In the genomic region with DNA sequence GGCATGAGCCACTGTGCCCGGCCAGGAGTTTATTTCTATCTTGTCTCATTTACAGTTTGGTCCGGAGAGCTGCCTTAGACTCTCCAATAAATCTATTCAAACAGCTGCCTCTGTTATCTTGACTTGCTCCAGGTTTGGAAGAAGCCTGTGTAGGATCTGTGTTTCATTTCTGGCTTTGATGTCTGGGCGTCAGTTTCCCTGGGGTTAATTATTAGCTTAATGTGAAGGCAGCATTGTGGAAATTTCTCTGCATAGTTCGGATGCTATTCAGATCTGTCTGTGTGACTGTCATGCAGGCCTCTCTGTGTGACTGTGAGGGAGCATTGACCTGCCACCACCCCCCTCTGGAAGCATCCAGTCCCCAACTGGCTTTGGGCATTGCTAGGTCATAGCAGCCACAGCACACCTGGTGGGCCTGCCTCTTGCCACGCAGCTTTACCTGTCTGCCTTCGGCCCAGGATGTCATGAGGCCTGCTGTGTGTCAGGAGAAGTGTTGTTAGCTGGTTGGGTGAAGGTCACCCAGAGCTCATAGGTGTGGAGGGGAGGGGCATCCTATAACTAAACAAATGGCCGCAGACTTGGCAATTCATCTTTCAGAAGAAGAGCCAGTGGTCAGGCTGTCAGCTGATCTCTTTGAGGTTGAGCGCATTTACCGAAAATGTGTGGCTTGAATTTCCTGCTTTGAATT, we compare ENCODE assay signal across 1 cellular context.
TF ChIP-seq lines count a peak whose summit lies in the region.

No MANE protein-coding gene starts in this region.

TF ChIP-seq in HepG2, 621 proteins besides CTCF, POLR2A, EP300 and RAD21 (continued from another document and continues in another):
- TF ChIP-seq, protein P1, sequence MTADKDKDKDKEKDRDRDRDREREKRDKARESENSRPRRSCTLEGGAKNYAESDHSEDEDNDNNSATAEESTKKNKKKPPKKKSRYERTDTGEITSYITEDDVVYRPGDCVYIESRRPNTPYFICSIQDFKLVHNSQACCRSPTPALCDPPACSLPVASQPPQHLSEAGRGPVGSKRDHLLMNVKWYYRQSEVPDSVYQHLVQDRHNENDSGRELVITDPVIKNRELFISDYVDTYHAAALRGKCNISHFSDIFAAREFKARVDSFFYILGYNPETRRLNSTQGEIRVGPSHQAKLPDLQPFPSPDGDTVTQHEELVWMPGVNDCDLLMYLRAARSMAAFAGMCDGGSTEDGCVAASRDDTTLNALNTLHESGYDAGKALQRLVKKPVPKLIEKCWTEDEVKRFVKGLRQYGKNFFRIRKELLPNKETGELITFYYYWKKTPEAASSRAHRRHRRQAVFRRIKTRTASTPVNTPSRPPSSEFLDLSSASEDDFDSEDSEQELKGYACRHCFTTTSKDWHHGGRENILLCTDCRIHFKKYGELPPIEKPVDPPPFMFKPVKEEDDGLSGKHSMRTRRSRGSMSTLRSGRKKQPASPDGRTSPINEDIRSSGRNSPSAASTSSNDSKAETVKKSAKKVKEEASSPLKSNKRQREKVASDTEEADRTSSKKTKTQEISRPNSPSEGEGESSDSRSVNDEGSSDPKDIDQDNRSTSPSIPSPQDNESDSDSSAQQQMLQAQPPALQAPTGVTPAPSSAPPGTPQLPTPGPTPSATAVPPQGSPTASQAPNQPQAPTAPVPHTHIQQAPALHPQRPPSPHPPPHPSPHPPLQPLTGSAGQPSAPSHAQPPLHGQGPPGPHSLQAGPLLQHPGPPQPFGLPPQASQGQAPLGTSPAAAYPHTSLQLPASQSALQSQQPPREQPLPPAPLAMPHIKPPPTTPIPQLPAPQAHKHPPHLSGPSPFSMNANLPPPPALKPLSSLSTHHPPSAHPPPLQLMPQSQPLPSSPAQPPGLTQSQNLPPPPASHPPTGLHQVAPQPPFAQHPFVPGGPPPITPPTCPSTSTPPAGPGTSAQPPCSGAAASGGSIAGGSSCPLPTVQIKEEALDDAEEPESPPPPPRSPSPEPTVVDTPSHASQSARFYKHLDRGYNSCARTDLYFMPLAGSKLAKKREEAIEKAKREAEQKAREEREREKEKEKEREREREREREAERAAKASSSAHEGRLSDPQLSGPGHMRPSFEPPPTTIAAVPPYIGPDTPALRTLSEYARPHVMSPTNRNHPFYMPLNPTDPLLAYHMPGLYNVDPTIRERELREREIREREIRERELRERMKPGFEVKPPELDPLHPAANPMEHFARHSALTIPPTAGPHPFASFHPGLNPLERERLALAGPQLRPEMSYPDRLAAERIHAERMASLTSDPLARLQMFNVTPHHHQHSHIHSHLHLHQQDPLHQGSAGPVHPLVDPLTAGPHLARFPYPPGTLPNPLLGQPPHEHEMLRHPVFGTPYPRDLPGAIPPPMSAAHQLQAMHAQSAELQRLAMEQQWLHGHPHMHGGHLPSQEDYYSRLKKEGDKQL (CRISPR knock-in tag; IDR thresholded peaks at IDR 0.05; ENCODE audit: low read depth) = no peak
- TF ChIP-seq, protein P2, sequence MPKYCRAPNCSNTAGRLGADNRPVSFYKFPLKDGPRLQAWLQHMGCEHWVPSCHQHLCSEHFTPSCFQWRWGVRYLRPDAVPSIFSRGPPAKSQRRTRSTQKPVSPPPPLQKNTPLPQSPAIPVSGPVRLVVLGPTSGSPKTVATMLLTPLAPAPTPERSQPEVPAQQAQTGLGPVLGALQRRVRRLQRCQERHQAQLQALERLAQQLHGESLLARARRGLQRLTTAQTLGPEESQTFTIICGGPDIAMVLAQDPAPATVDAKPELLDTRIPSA (CRISPR knock-in tag; IDR thresholded peaks at IDR 0.05; ENCODE audit: borderline replicate concordance) = no peak
- no peak for TF ChIP-seq NCOA5 (CRISPR knock-in tag; IDR thresholded peaks at IDR 0.05)
- TF ChIP-seq, protein P3, sequence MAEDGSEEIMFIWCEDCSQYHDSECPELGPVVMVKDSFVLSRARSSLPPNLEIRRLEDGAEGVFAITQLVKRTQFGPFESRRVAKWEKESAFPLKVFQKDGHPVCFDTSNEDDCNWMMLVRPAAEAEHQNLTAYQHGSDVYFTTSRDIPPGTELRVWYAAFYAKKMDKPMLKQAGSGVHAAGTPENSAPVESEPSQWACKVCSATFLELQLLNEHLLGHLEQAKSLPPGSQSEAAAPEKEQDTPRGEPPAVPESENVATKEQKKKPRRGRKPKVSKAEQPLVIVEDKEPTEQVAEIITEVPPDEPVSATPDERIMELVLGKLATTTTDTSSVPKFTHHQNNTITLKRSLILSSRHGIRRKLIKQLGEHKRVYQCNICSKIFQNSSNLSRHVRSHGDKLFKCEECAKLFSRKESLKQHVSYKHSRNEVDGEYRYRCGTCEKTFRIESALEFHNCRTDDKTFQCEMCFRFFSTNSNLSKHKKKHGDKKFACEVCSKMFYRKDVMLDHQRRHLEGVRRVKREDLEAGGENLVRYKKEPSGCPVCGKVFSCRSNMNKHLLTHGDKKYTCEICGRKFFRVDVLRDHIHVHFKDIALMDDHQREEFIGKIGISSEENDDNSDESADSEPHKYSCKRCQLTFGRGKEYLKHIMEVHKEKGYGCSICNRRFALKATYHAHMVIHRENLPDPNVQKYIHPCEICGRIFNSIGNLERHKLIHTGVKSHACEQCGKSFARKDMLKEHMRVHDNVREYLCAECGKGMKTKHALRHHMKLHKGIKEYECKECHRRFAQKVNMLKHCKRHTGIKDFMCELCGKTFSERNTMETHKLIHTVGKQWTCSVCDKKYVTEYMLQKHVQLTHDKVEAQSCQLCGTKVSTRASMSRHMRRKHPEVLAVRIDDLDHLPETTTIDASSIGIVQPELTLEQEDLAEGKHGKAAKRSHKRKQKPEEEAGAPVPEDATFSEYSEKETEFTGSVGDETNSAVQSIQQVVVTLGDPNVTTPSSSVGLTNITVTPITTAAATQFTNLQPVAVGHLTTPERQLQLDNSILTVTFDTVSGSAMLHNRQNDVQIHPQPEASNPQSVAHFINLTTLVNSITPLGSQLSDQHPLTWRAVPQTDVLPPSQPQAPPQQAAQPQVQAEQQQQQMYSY (CRISPR knock-in tag; IDR thresholded peaks at IDR 0.05) = no peak
- TF ChIP-seq NKX3-1 (CRISPR knock-in tag; IDR thresholded peaks at IDR 0.05) = no peak
- TF ChIP-seq, protein P4, sequence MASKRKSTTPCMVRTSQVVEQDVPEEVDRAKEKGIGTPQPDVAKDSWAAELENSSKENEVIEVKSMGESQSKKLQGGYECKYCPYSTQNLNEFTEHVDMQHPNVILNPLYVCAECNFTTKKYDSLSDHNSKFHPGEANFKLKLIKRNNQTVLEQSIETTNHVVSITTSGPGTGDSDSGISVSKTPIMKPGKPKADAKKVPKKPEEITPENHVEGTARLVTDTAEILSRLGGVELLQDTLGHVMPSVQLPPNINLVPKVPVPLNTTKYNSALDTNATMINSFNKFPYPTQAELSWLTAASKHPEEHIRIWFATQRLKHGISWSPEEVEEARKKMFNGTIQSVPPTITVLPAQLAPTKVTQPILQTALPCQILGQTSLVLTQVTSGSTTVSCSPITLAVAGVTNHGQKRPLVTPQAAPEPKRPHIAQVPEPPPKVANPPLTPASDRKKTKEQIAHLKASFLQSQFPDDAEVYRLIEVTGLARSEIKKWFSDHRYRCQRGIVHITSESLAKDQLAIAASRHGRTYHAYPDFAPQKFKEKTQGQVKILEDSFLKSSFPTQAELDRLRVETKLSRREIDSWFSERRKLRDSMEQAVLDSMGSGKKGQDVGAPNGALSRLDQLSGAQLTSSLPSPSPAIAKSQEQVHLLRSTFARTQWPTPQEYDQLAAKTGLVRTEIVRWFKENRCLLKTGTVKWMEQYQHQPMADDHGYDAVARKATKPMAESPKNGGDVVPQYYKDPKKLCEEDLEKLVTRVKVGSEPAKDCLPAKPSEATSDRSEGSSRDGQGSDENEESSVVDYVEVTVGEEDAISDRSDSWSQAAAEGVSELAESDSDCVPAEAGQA (IDR thresholded peaks at IDR 0.05; ENCODE audit: low read depth) = no peak
- TF ChIP-seq, protein P4 (CRISPR knock-in tag; IDR thresholded peaks at IDR 0.05; ENCODE audit: borderline replicate concordance) = no peak
- TF ChIP-seq FOXO1 (CRISPR knock-in tag; IDR thresholded peaks at IDR 0.05) = peak; percentile 61
- TF ChIP-seq ZNF737 (CRISPR knock-in tag; IDR thresholded peaks at IDR 0.05; ENCODE audit: borderline replicate concordance) = no peak
- no peak for TF ChIP-seq SMARCC2 (IDR thresholded peaks at IDR 0.05)
- TF ChIP-seq, protein P5, sequence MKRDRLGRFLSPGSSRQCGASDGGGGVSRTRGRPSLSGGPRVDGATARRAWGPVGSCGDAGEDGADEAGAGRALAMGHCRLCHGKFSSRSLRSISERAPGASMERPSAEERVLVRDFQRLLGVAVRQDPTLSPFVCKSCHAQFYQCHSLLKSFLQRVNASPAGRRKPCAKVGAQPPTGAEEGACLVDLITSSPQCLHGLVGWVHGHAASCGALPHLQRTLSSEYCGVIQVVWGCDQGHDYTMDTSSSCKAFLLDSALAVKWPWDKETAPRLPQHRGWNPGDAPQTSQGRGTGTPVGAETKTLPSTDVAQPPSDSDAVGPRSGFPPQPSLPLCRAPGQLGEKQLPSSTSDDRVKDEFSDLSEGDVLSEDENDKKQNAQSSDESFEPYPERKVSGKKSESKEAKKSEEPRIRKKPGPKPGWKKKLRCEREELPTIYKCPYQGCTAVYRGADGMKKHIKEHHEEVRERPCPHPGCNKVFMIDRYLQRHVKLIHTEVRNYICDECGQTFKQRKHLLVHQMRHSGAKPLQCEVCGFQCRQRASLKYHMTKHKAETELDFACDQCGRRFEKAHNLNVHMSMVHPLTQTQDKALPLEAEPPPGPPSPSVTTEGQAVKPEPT (CRISPR knock-in tag; IDR thresholded peaks at IDR 0.05; ENCODE audit: low read depth) = peak; percentile 84; the same call in 1 of the 2 replicates
- TF ChIP-seq ZNF17 (CRISPR knock-in tag; IDR thresholded peaks at IDR 0.05) = no peak
- 0 out of 2 replicates have a peak, but pooled peaks have one; percentile 28 for TF ChIP-seq ZNF451 (CRISPR knock-in tag; IDR thresholded peaks at IDR 0.05)
- TF ChIP-seq KAT8 (CRISPR knock-in tag; IDR thresholded peaks at IDR 0.05) = peak; percentile 43; the same call in 1 of the 2 replicates
- TF ChIP-seq KDM5A (IDR thresholded peaks at IDR 0.05; ENCODE audit: borderline replicate concordance, low read length) = peak; percentile 46; the same call in 1 of the 2 replicates
- peak; percentile 74 for TF ChIP-seq TCF7 (IDR thresholded peaks at IDR 0.05; ENCODE audit: low read depth)
- TF ChIP-seq ZNF883 (CRISPR knock-in tag; IDR thresholded peaks at IDR 0.05; ENCODE audit: not compliant biosample characterization) = no peak
- TF ChIP-seq, protein P6, sequence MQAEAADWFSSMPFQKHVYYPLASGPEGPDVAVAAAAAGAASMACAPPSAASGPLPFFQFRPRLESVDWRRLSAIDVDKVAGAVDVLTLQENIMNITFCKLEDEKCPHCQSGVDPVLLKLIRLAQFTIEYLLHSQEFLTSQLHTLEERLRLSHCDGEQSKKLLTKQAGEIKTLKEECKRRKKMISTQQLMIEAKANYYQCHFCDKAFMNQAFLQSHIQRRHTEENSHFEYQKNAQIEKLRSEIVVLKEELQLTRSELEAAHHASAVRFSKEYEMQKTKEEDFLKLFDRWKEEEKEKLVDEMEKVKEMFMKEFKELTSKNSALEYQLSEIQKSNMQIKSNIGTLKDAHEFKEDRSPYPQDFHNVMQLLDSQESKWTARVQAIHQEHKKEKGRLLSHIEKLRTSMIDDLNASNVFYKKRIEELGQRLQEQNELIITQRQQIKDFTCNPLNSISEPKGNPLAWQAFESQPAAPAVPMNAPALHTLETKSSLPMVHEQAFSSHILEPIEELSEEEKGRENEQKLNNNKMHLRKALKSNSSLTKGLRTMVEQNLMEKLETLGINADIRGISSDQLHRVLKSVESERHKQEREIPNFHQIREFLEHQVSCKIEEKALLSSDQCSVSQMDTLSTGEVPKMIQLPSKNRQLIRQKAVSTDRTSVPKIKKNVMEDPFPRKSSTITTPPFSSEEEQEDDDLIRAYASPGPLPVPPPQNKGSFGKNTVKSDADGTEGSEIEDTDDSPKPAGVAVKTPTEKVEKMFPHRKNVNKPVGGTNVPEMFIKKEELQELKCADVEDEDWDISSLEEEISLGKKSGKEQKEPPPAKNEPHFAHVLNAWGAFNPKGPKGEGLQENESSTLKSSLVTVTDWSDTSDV (CRISPR knock-in tag; IDR thresholded peaks at IDR 0.05) = no peak
- TF ChIP-seq, protein P7, sequence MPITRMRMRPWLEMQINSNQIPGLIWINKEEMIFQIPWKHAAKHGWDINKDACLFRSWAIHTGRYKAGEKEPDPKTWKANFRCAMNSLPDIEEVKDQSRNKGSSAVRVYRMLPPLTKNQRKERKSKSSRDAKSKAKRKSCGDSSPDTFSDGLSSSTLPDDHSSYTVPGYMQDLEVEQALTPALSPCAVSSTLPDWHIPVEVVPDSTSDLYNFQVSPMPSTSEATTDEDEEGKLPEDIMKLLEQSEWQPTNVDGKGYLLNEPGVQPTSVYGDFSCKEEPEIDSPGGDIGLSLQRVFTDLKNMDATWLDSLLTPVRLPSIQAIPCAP (CRISPR knock-in tag; IDR thresholded peaks at IDR 0.05; ENCODE audit: low read depth) = no peak
- no peak for TF ChIP-seq HNF4G (IDR thresholded peaks at IDR 0.05; ENCODE audit: borderline replicate concordance, low read depth, low read length)
- TF ChIP-seq HNF4G (CRISPR knock-in tag; IDR thresholded peaks at IDR 0.05; ENCODE audit: borderline replicate concordance, low read depth) = no peak
- no peak for TF ChIP-seq ZNF672 (CRISPR knock-in tag; IDR thresholded peaks at IDR 0.05)
- TF ChIP-seq TBX2 (CRISPR knock-in tag; IDR thresholded peaks at IDR 0.05; ENCODE audit: borderline replicate concordance) = peak; percentile 95
- no peak for TF ChIP-seq ZNF180 (CRISPR knock-in tag; IDR thresholded peaks at IDR 0.05; ENCODE audit: borderline replicate concordance, low read depth)
- TF ChIP-seq FOXA3 (CRISPR knock-in tag; IDR thresholded peaks at IDR 0.05) = peak; percentile 34; the same call in 1 of the 2 replicates
- TF ChIP-seq SYNCRIP (IDR thresholded peaks at IDR 0.05; ENCODE audit: insufficient read depth, low read depth, low read length) = no peak
- peak; percentile 86; the same call in 1 of the 2 replicates for TF ChIP-seq ZNF350 (CRISPR knock-in tag; IDR thresholded peaks at IDR 0.05; ENCODE audit: borderline replicate concordance, low read depth)
- TF ChIP-seq ZFP37 (CRISPR knock-in tag; IDR thresholded peaks at IDR 0.05; ENCODE audit: borderline replicate concordance) = no peak
- TF ChIP-seq ZC3H13 (CRISPR knock-in tag; IDR thresholded peaks at IDR 0.05) = no peak
- TF ChIP-seq KDM5B (CRISPR knock-in tag; IDR thresholded peaks at IDR 0.05; ENCODE audit: borderline replicate concordance) = no peak; the same call in 1 of the 2 replicates
